Comparison of ENCODE assay signal across 8 cellular contexts in genomic region chr11:47980907-47981621, GRCh38. TPM values are rescaled to one million over a fixed set of nuclear protein-coding genes. Genes with fewer than 3 reads are reported as not detected.
A peak's percentile ranks its signal among the peaks of the same experiment; 100 is the strongest.
DNase-seq lines count a peak whose midpoint lies in the region; ATAC-seq and TF ChIP-seq lines count a peak whose summit lies in the region.

No MANE protein-coding gene starts in this region.

- TF ChIP-seq POLR2A in Peyer's patch (IDR thresholded peaks at IDR 0.05): no peak

- H3K4me1 ChIP-seq in Peyer's patch: peaks cover 0 to 42% (median 9%) of the 10 kb centered on the region in 4 donors

- no peaks in the 10 kb centered on the region for H3K9me3 Mint-ChIP-seq in stimulated activated naive B cell treated with anti-CD40 and anti-IgM and Interleukin-4, amounts not matched to agents 10 μg/mL and 1 μg/mL and 100 μg/mL, for 72 hours

- no peak overlapping the region for H3K27ac ChIP-seq in AG04450 (ENCODE audit: low read depth, low read length)
- peak overlapping the region; percentile 81 to 94 (median 86) for H3K27ac ChIP-seq in Peyer's patch
- H3K27ac ChIP-seq in layer of hippocampus (ENCODE audit: low read depth, low read length): peak overlapping the region; percentile 73

- no peaks in the 10 kb centered on the region; the same call in 1 of the 2 replicates for H3K9me3 ChIP-seq in AG04450 (ENCODE audit: control insufficient read depth, insufficient read depth, low read length)
- H3K9me3 ChIP-seq in Peyer's patch: no peaks in the 10 kb centered on the region

- H3K4me3 Mint-ChIP-seq in stimulated activated naive B cell treated with anti-CD40 and anti-IgM and Interleukin-4, amounts not matched to agents 10 μg/mL and 1 μg/mL and 100 μg/mL, for 72 hours: peak overlapping the region; percentile 81 to 88

- CTCF ChIA-PET in AG04450 (lab: Charles Lee): no interaction called here

- H3K27me3 ChIP-seq in AG04450 (ENCODE audit: control insufficient read depth, insufficient read depth, low read length): no peaks in the 10 kb centered on the region
- H3K27me3 ChIP-seq in Peyer's patch: no peaks in the 10 kb centered on the region
- no peaks in the 10 kb centered on the region for H3K27me3 ChIP-seq in layer of hippocampus (ENCODE audit: control insufficient read depth, insufficient read depth, low read length)

- no peaks in the 10 kb centered on the region for H3K36me3 ChIP-seq in Peyer's patch

- DNase-seq in AG04450 (ENCODE audit: low read depth, low spot score): no peak
- DNase-seq in GM13977 (ENCODE audit: low spot score): peak; percentile 75
- DNase-seq in Peyer's patch: peak; percentile 60 to 76 (median 72)
- peak; percentile 40 to 56 for DNase-seq in cardiac fibroblast (ENCODE audit: low read depth in 2 of 2)
- DNase-seq in stimulated activated naive B cell treated with anti-CD40 and anti-IgM and Interleukin-4, amounts not matched to agents 10 μg/mL and 1 μg/mL and 100 μg/mL, for 72 hours: no peak
- no peak for DNase-seq in SW480 (ENCODE audit: low spot score)

- H3K27ac Mint-ChIP-seq in stimulated activated naive B cell treated with anti-CD40 and anti-IgM and Interleukin-4, amounts not matched to agents 10 μg/mL and 1 μg/mL and 100 μg/mL, for 72 hours: no peak overlapping the region

- POLR2A ChIA-PET in AG04450 (lab: Yijun Ruan, JAX): interaction anchor here (1.3 kb wide), 1 partner anchor 82 kb away, joined by 4 read pairs; no protein-coding TSS in a partner anchor

- H3K27me3 Mint-ChIP-seq in stimulated activated naive B cell treated with anti-CD40 and anti-IgM and Interleukin-4, amounts not matched to agents 10 μg/mL and 1 μg/mL and 100 μg/mL, for 72 hours: no peaks in the 10 kb centered on the region

- TF ChIP-seq CTCF in AG04450 (IDR thresholded peaks at IDR 0.05; ENCODE audit: low read depth, low read length) (no peak), GM13977 (IDR thresholded peaks at IDR 0.05; ENCODE audit: extremely low read depth, insufficient read depth, missing control alignments) (peak; percentile 35), Peyer's patch (IDR thresholded peaks at IDR 0.05) (peak in 4 of 6 experiments; percentile 14 to 23 (median 16)), cardiac fibroblast (IDR thresholded peaks at IDR 0.05; ENCODE audit: low read depth, low read length) (no peak)

- peaks cover 22 to 50% of the 10 kb centered on the region in 2 donors for H3K4me1 Mint-ChIP-seq in stimulated activated naive B cell treated with anti-CD40 and anti-IgM and Interleukin-4, amounts not matched to agents 10 μg/mL and 1 μg/mL and 100 μg/mL, for 72 hours

- peaks cover 6 to 8% of the 10 kb centered on the region in 2 donors for H3K36me3 Mint-ChIP-seq in stimulated activated naive B cell treated with anti-CD40 and anti-IgM and Interleukin-4, amounts not matched to agents 10 μg/mL and 1 μg/mL and 100 μg/mL, for 72 hours

- H3K4me3 ChIP-seq in AG04450 (ENCODE audit: low read depth, low read length) (peak overlapping the region; percentile 64), Peyer's patch (peak overlapping the region; percentile 87 to 94 (median 91)), cardiac fibroblast (replicated peaks in 1 of 2; ENCODE audit: low read depth in 2 of 2, low read length in 2 of 2) (peak overlapping the region; percentile 60 to 70)

- peak; percentile 55 for ATAC-seq in HG03025 (IDR thresholded peaks at IDR 0.05; ENCODE audit: low FRiP score, unreplicated experiment)
- ATAC-seq in stimulated activated naive B cell treated with anti-CD40 and anti-IgM and Interleukin-4, amounts not matched to agents 10 μg/mL and 1 μg/mL and 100 μg/mL, for 72 hours (replicated peaks): peak; percentile 65 to 68

- in situ Hi-C loops in GM13977 (cut with MboI; ENCODE audit: low pct_unique_long_range_greater_than_20kb, low sequenced_read_pairs, unreplicated experiment): no loop called here

RNA-seq across cellular contexts. Expression of gene PTPRJ, which starts 0.7 kb away (rescaled TPM):
- polyA plus RNA-seq in AG04450 (2011; rRNA removed): 5.2 and 6.2 TPM in 2 replicates
- polyA minus RNA-seq in AG04450 (2011; rRNA and poly(A)+ RNA removed): 12.0 and 13.4 TPM in 2 replicates
- 10 to 100 TPM; 28.1 to 50.1 (median 37.5) TPM for total RNA-seq in Peyer's patch

Comparison
In these comparisons a context has a peak if more than half of its experiments do, and no peak if none do; other contexts are left out.
1. DNase-seq: peak in GM13977 (single experiment), Peyer's patch (3 of 3) and cardiac fibroblast (2 of 2); none in AG04450 (single experiment), stimulated activated naive B cell treated with anti-CD40 and anti-IgM and Interleukin-4, amounts not matched to agents 10 μg/mL and 1 μg/mL and 100 μg/mL, for 72 hours (single experiment) and SW480 (single experiment).
2. CTCF ChIP-seq: peak in GM13977 (single experiment) and Peyer's patch (4 of 6); none in AG04450 (single experiment) and cardiac fibroblast (single experiment).
3. Peak in every context shown above with its lines, with median percentiles within 50 percentile points of each other: H3K4me3 ChIP-seq.